In genomic region chr17:40063915-40064531, GRCh38 we compare ENCODE assay signal across 6 cellular contexts. TPM values are rescaled to one million over a fixed set of nuclear protein-coding genes. Genes with fewer than 3 reads are reported as not detected.
A peak's percentile ranks its signal among the peaks of the same experiment; 100 is the strongest.
DNase-seq lines count a peak whose midpoint lies in the region; ATAC-seq and TF ChIP-seq lines count a peak whose summit lies in the region.

No MANE protein-coding gene starts in this region.

- H3K4me1 Mint-ChIP-seq in naive B cell: peaks cover 54 to 62% (median 55%) of the 10 kb centered on the region in 3 donors

- DNase-seq in HFF-Myc (ENCODE audit: extremely low read depth, low read depth): no peak
- no peak for DNase-seq in astrocyte of the cerebellum (ENCODE audit: low read depth)
- DNase-seq in naive B cell: no peak
- DNase-seq in NCI-H1048 (lab: John Stamatoyannopoulos, UW): no peak

- ATAC-seq in naive B cell (ENCODE audit: low read depth in 2 of 2): no peak
- no peak for ATAC-seq in HG02884 (IDR thresholded peaks at IDR 0.05; ENCODE audit: unreplicated experiment)
- ATAC-seq in GM21381 (IDR thresholded peaks at IDR 0.05; ENCODE audit: unreplicated experiment): no peak

- H3K9me3 Mint-ChIP-seq in naive B cell: no peaks in the 10 kb centered on the region

- H3K27me3 Mint-ChIP-seq in naive B cell: peaks cover 0 to 9% (median 0%) of the 10 kb centered on the region in 3 donors

- in situ Hi-C loops in astrocyte of the cerebellum (cut with HindIII; ENCODE audit: low sequenced_read_pairs): no loop called here

- peak overlapping the region in 1 of 6 donors; percentile 71 for H3K27ac Mint-ChIP-seq in naive B cell

- TF ChIP-seq CTCF in HFF-Myc (IDR thresholded peaks at IDR 0.05; ENCODE audit: low read depth, low read length, missing control alignments) (no peak), astrocyte of the cerebellum (IDR thresholded peaks at IDR 0.05; ENCODE audit: low read depth, low read length, missing control alignments) (no peak)

- peak overlapping the region; percentile 76 to 95 (median 87) for H3K4me3 Mint-ChIP-seq in naive B cell

- peak overlapping the region; percentile 88 for H3K4me3 ChIP-seq in HFF-Myc (replicated peaks; ENCODE audit: low read depth, low read length)
- peak overlapping the region; percentile 94 for H3K4me3 ChIP-seq in astrocyte of the cerebellum (ENCODE audit: low read depth, low read length)

- no peaks in the 10 kb centered on the region for H3K36me3 Mint-ChIP-seq in naive B cell

RNA-seq across cellular contexts. Expression of gene THRA, which starts 1.3 kb away (rescaled TPM):
- 1 to 10 TPM; 1.9 to 5.3 (median 4.7) TPM for polyA plus RNA-seq in naive B cell (ENCODE audit: low read depth in 6 of 6)

RNA-seq across cellular contexts. Expression of gene MED24, which starts 9.8 kb away (rescaled TPM):
- polyA plus RNA-seq in naive B cell (ENCODE audit: low read depth in 6 of 6): 10 to 100 TPM; 44.9 to 58.9 (median 47.6) TPM

RNA-seq across cellular contexts. Expression of gene NR1D1, which starts 36.4 kb away (rescaled TPM):
- polyA plus RNA-seq in naive B cell (ENCODE audit: low read depth in 6 of 6): 1 to 10 TPM in 5 of 6 donors, not detected in 1; 1.1 to 2.9 (median 2.1) TPM

RNA-seq across cellular contexts. Expression of gene CSF3, which starts 48.8 kb away (rescaled TPM):
- polyA plus RNA-seq in naive B cell (ENCODE audit: low read depth in 6 of 6): not detected

RNA-seq across cellular contexts. Expression of gene MSL1, which starts 57.7 kb away (rescaled TPM):
- 10 to 100 TPM in 2 of 6 donors, 1 to 10 TPM in 4; 7.7 to 13.1 (median 9.2) TPM for polyA plus RNA-seq in naive B cell (ENCODE audit: low read depth in 6 of 6)
